In the genomic region with DNA sequence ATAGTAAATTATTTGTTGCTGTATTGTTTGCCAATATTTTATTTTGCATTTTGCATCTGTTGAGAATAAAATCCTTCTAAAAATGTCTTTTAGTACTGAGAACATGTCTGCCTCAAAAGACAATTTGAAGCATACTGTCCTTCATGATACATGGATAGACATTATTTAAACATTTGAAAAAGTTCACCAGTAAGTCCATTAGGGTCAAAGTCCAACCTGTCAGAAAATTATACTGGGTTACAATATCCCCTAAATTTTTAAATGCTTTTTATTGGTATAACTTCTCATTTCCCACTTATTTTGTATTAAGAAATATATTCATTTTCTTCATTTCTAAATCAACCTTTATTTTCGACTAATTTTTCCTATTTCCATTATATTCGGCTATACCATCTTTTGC, we compare ENCODE assay signal across 22 cellular contexts. TPM values are rescaled to one million over a fixed set of nuclear protein-coding genes. Genes with fewer than 3 reads are reported as not detected.
DNase-seq lines count a peak whose midpoint lies in the region; ATAC-seq, FAIRE-seq and TF ChIP-seq lines count a peak whose summit lies in the region.
"Had no signal": no experiment of that assay in that cellular context is flagged by ENCODE, and none has a peak within 500 bp of the region (broad histone marks: within the 10 kb centered on the region; RNA-seq: fewer than 3 reads in every experiment).

No MANE protein-coding gene starts in this region.

- no peak overlapping the region for H3K27ac ChIP-seq in BLaER1 treated with 17β-estradiol and CSF1 and Interleukin-3, amounts not matched to agents 10 nM and 100 nM
- H3K27ac ChIP-seq in liver (ENCODE audit: low read depth in 1 of 2, low read length in 2 of 2), result no peak overlapping the region

- H3K27me3 Mint-ChIP-seq in natural killer cell treated with Interleukin-12 subunit alpha and Interleukin-12 subunit beta and Interleukin-15 and Interleukin-18, amount 100 ng/mL, for 72 hours, result no peaks in the 10 kb centered on the region
- H3K27me3 Mint-ChIP-seq: CD4-positive, alpha-beta T cell; CD8-positive, alpha-beta memory T cell had no signal

- H3K36me3 ChIP-seq in BLaER1 treated with 17β-estradiol and CSF1 and Interleukin-3, amounts not matched to agents 10 nM and 100 nM, result peaks cover 0 to 60% (median 41%) of the 10 kb centered on the region in 11 experiments; a peak in 21 of 22 replicates
- peaks cover 0 to 7% (median 2%) of the 10 kb centered on the region in 4 donors for H3K36me3 ChIP-seq in liver (ENCODE audit: control insufficient read depth in 4 of 4, insufficient read depth in 3 of 4, low read depth in 1 of 4, low read length in 3 of 4)

- no peak for TF ChIP-seq CTCF in liver (IDR thresholded peaks at IDR 0.05; ENCODE audit: low read depth, low read length, missing input control)
- TF ChIP-seq CTCF in GM20000 (IDR thresholded peaks at IDR 0.05; ENCODE audit: extremely low read depth, missing control alignments), result no peak

- no peak for TF ChIP-seq RAD21 in liver (IDR thresholded peaks at IDR 0.05)

- 94% methylated on average over 2 of the region's 2 CpGs for WGBS in liver

- peaks cover 17% of the 10 kb centered on the region for H3K36me3 Mint-ChIP-seq in natural killer cell treated with Interleukin-12 subunit alpha and Interleukin-12 subunit beta and Interleukin-15 and Interleukin-18, amount 100 ng/mL, for 72 hours

- peaks cover 0 to 8% of the 10 kb centered on the region in 2 donors for H3K4me1 Mint-ChIP-seq in natural killer cell treated with Interleukin-12 subunit alpha and Interleukin-12 subunit beta and Interleukin-15 and Interleukin-18, amount 100 ng/mL, for 72 hours (ENCODE audit: low read depth in 2 of 2)

- H3K27ac Mint-ChIP-seq in natural killer cell treated with Interleukin-12 subunit alpha and Interleukin-12 subunit beta and Interleukin-15 and Interleukin-18, amount 100 ng/mL, for 72 hours, result no peak overlapping the region
- H3K27ac Mint-ChIP-seq: CD8-positive, alpha-beta memory T cell had no signal

- H3K4me3 ChIP-seq in BLaER1 treated with 17β-estradiol and CSF1 and Interleukin-3, amounts not matched to agents 10 nM and 100 nM, result no peak overlapping the region
- no peak overlapping the region for H3K4me3 ChIP-seq in liver (ENCODE audit: low read depth in 1 of 3, low read length in 3 of 3)
- H3K4me3 ChIP-seq: GM23338 had no signal

- peaks cover 36 to 85% (median 70%) of the 10 kb centered on the region in 10 experiments for H3K4me1 ChIP-seq in BLaER1 treated with 17β-estradiol and CSF1 and Interleukin-3, amounts not matched to agents 10 nM and 100 nM
- peaks cover 0 to 17% (median 3%) of the 10 kb centered on the region in 4 donors for H3K4me1 ChIP-seq in liver (ENCODE audit: control insufficient read depth in 4 of 4, insufficient read depth in 4 of 4, low read length in 3 of 4)

- no peak overlapping the region for H3K4me3 Mint-ChIP-seq in natural killer cell treated with Interleukin-12 subunit alpha and Interleukin-12 subunit beta and Interleukin-15 and Interleukin-18, amount 100 ng/mL, for 72 hours
- H3K4me3 Mint-ChIP-seq: CD14-positive monocyte; CD8-positive, alpha-beta memory T cell; GM23338; H9 had no signal

- no peaks in the 10 kb centered on the region for H3K27me3 ChIP-seq in BLaER1 treated with 17β-estradiol and CSF1 and Interleukin-3, amounts not matched to agents 10 nM and 100 nM
- H3K27me3 ChIP-seq in liver (ENCODE audit: control insufficient read depth in 4 of 4, insufficient read depth in 4 of 4, low read length in 3 of 4), result no peaks in the 10 kb centered on the region

- H3K9ac ChIP-seq in BLaER1 treated with 17β-estradiol and CSF1 and Interleukin-3, amounts not matched to agents 10 nM and 100 nM, result no peak overlapping the region
- peak overlapping the region in 1 of 2 donors; percentile 48 for H3K9ac ChIP-seq in liver (ENCODE audit: low read depth in 1 of 2, low read length in 2 of 2)

- peak overlapping the region in 6 of 11 experiments; percentile 3 to 72 (median 52); a peak in 10 of 22 replicates for H3K4me2 ChIP-seq in BLaER1 treated with 17β-estradiol and CSF1 and Interleukin-3, amounts not matched to agents 10 nM and 100 nM

- H3K9me3 ChIP-seq in BLaER1 treated with 17β-estradiol and CSF1 and Interleukin-3, amounts not matched to agents 10 nM and 100 nM (replicated peaks in 1 of 11), result peaks cover 0 to 11% (median 4%) of the 10 kb centered on the region in 11 experiments; a peak in 9 of 22 replicates
- no peaks in the 10 kb centered on the region for H3K9me3 ChIP-seq in liver (ENCODE audit: control insufficient read depth in 4 of 4, low read length in 3 of 4)

- H3K9me3 Mint-ChIP-seq in natural killer cell treated with Interleukin-12 subunit alpha and Interleukin-12 subunit beta and Interleukin-15 and Interleukin-18, amount 100 ng/mL, for 72 hours, result no peaks in the 10 kb centered on the region
- H3K9me3 Mint-ChIP-seq: CD14-positive monocyte; CD4-positive, alpha-beta T cell; CD8-positive, alpha-beta memory T cell; GM23338; H9 had no signal

- peak; percentile 21 for FAIRE-seq in endometrium (lab: Jason Lieb, UNC)

- H4K20me1 ChIP-seq in BLaER1 treated with 17β-estradiol and CSF1 and Interleukin-3, amounts not matched to agents 10 nM and 100 nM, result peaks cover 0 to 4% (median 0%) of the 10 kb centered on the region in 11 experiments; a peak in 2 of 22 replicates

- ATAC-seq in natural killer cell treated with Interleukin-12 subunit alpha and Interleukin-12 subunit beta and Interleukin-15 and Interleukin-18, amount 100 ng/mL, for 72 hours, result no peak
- ATAC-seq: HCT116 had no signal

- no peak for DNase-seq in COLO668 (lab: John Stamatoyannopoulos, UW; ENCODE audit: unreplicated experiment)
- no peak for DNase-seq in GM20000 (ENCODE audit: low spot score)
- no peak for DNase-seq in natural killer cell treated with Interleukin-12 subunit alpha and Interleukin-12 subunit beta and Interleukin-15 and Interleukin-18, amount 100 ng/mL, for 72 hours (ENCODE audit: low spot score)
- DNase-seq: Calu3; CD4-positive, alpha-beta T cell; COR-L47; DMS53; DMS79 treated with DMSO at 0.1 percent for 48 hours; H9 had no signal

TF ChIP-seq in liver, 16 proteins besides CTCF, POLR2A, EP300 and RAD21:
- TF ChIP-seq YY1 (IDR thresholded peaks at IDR 0.05) (peak; percentile 32), HNF4A (conservative IDR thresholded peaks at IDR 0.05) (peak; percentile 66 to 82), GABPA (IDR thresholded peaks at IDR 0.05 in 1 of 2, conservative IDR thresholded peaks at IDR 0.05 in 1 of 2) (no peak), HNF4G (IDR thresholded peaks at IDR 0.05) (peak; percentile 51)
TF ChIP-seq in liver: peak in this region for 3.

RNA-seq across cellular contexts. Expression of a gene that starts 9.3 kb away (rescaled TPM):
- total RNA-seq in liver, result 1 to 10 TPM; 5.6 to 8.1 TPM
- 1 to 10 TPM in 1 of 2 donors, under 1 TPM in 1; 0.53 to 1.0 TPM for polyA plus RNA-seq in liver
- total RNA-seq in natural killer cell treated with Interleukin-12 subunit alpha and Interleukin-12 subunit beta and Interleukin-15 and Interleukin-18, amount 100 ng/mL, for 72 hours, result 10 to 100 TPM in 1 of 2 donors, 1 to 10 TPM in 1; 9.8 to 11.7 TPM

RNA-seq across cellular contexts. Expression of a gene that starts 9.3 kb away (rescaled TPM):
- total RNA-seq in liver, result 10 to 100 TPM; 17.7 to 19.1 TPM
- polyA plus RNA-seq in liver, result 10 to 100 TPM; 11.3 to 13.3 TPM
- total RNA-seq in natural killer cell treated with Interleukin-12 subunit alpha and Interleukin-12 subunit beta and Interleukin-15 and Interleukin-18, amount 100 ng/mL, for 72 hours, result 1 to 10 TPM; 4.4 to 4.5 TPM

RNA-seq across cellular contexts. Expression of a gene that starts 21.2 kb away (rescaled TPM):
- under 1 TPM; 0.08 to 0.70 TPM for total RNA-seq in liver
- under 1 TPM; 0.02 to 0.26 TPM for polyA plus RNA-seq in liver
- total RNA-seq in natural killer cell treated with Interleukin-12 subunit alpha and Interleukin-12 subunit beta and Interleukin-15 and Interleukin-18, amount 100 ng/mL, for 72 hours, result not detected
- total RNA-seq: A172; A673; Calu3; CD8-positive, alpha-beta memory T cell; Daoy; G401; GM23338; H4; H9 had no signal
- polyA plus RNA-seq: BJ, CD14-positive monocyte, GM23338 had no signal
